8 cellular contexts compared by ENCODE assay signal in genomic region chr1:212477014-212477679, GRCh38. TPM values are rescaled to one million over a fixed set of nuclear protein-coding genes. Genes with fewer than 3 reads are reported as not detected.
DNase-seq lines count a peak whose midpoint lies in the region; TF ChIP-seq lines count a peak whose summit lies in the region.

No MANE protein-coding gene starts in this region.

- no peak for TF ChIP-seq EP300 in neural cell (conservative IDR thresholded peaks at IDR 0.05; ENCODE audit: poor library complexity, severe bottlenecking)

- H3K9me2 ChIP-seq in neural cell (ENCODE audit: insufficient read depth, low read length), result no peaks in the 10 kb centered on the region

- peak overlapping the region; percentile 9 for H3K4me2 ChIP-seq in fibroblast of lung (ENCODE audit: extremely low read depth, insufficient read depth, low read length)
- no peak overlapping the region for H3K4me2 ChIP-seq in neural cell (ENCODE audit: low read length)

- H4K20me1 ChIP-seq in fibroblast of lung (ENCODE audit: control insufficient read depth, extremely low read depth, insufficient read depth, low read length) (no peaks in the 10 kb centered on the region), neural cell (ENCODE audit: insufficient read depth) (no peaks in the 10 kb centered on the region)

- H3F3A ChIP-seq in neural cell (ENCODE audit: insufficient read depth, low read length, poor library complexity, severe bottlenecking), result no peaks in the 10 kb centered on the region

- H3K4me3 ChIP-seq in LNCaP clone FGC (ENCODE audit: low read depth, low read length), result no peak overlapping the region
- H3K4me3 ChIP-seq in fibroblast of lung (replicated peaks in 1 of 4; ENCODE audit: control extremely low read depth in 1 of 4, insufficient read depth in 1 of 4, low read depth in 3 of 4, low read length in 4 of 4), result no peak overlapping the region
- no peak overlapping the region for H3K4me3 ChIP-seq in neural cell (ENCODE audit: low read length)

- no peak overlapping the region for H3K27ac ChIP-seq in fibroblast of lung (ENCODE audit: insufficient read depth, low read length)
- no peak overlapping the region for H3K27ac ChIP-seq in neural cell (ENCODE audit: low read length)

- no peaks in the 10 kb centered on the region for H3K4me1 ChIP-seq in fibroblast of lung (ENCODE audit: control insufficient read depth, extremely low read depth, insufficient read depth, low read length)

- H3K9ac ChIP-seq in fibroblast of lung (ENCODE audit: insufficient read depth, low read length) (no peak overlapping the region), neural cell (ENCODE audit: low read length) (no peak overlapping the region)

- no peak overlapping the region for H2AFZ ChIP-seq in fibroblast of lung (ENCODE audit: low read length)
- no peak overlapping the region for H2AFZ ChIP-seq in neural cell (ENCODE audit: low read depth, low read length)

- peak; percentile 86 for DNase-seq in G401 (ENCODE audit: low spot score)
- DNase-seq in GOT3 (lab: John Stamatoyannopoulos, UW), result peak; percentile 33
- peak; percentile 64 for DNase-seq in LNCaP clone FGC (ENCODE audit: low read depth)
- DNase-seq in RKO (ENCODE audit: low spot score), result peak; percentile 88
- DNase-seq in activated T-cell treated with anti-CD3 and anti-CD28 coated beads, Interleukin-2, amount 50 U/mL, for 48 hours, result peak; percentile 85 to 86
- DNase-seq in fibroblast of lung (ENCODE audit: low read depth in 2 of 2), result peak; percentile 71 to 86
- DNase-seq in stromal cell of bone marrow (ENCODE audit: low read depth), result peak; percentile 73

- in situ Hi-C loops in G401 (cut with HindIII; ENCODE audit: low sequenced_read_pairs), result no loop called here

- H3K9me3 ChIP-seq in fibroblast of lung (ENCODE audit: control insufficient read depth, insufficient read depth, low read depth, low read length) (no peaks in the 10 kb centered on the region), neural cell (ENCODE audit: low read length) (no peaks in the 10 kb centered on the region)

- H3K36me3 ChIP-seq in fibroblast of lung (ENCODE audit: control insufficient read depth, insufficient read depth, low read length), result no peaks in the 10 kb centered on the region
- H3K36me3 ChIP-seq in neural cell (ENCODE audit: insufficient read depth, low read length), result no peaks in the 10 kb centered on the region

- peak; percentile 94 for TF ChIP-seq RAD21 in neural cell (conservative IDR thresholded peaks at IDR 0.05)

- peak; percentile 88 for TF ChIP-seq CTCF in LNCaP clone FGC (IDR thresholded peaks at IDR 0.05; ENCODE audit: control insufficient read depth, extremely low read depth, insufficient read depth)
- TF ChIP-seq CTCF in fibroblast of lung (conservative IDR thresholded peaks at IDR 0.05 in 1 of 2, IDR thresholded peaks at IDR 0.05 in 1 of 2; ENCODE audit: low read depth in 1 of 2, low read length in 2 of 2), result peak; percentile 86 to 95
- TF ChIP-seq CTCF in neural cell (IDR thresholded peaks at IDR 0.05; ENCODE audit: poor library complexity, severe bottlenecking), result peak; percentile 93

- H3K27me3 ChIP-seq in fibroblast of lung (ENCODE audit: control insufficient read depth, insufficient read depth, low read length) (peaks cover 5% of the 10 kb centered on the region), neural cell (ENCODE audit: insufficient read depth, low read depth, low read length) (no peaks in the 10 kb centered on the region)

- no peaks in the 10 kb centered on the region for H3K79me2 ChIP-seq in fibroblast of lung (ENCODE audit: control insufficient read depth, insufficient read depth, low read length)
- H3K79me2 ChIP-seq in neural cell (replicated peaks; ENCODE audit: insufficient read depth, low read length), result no peaks in the 10 kb centered on the region

TF ChIP-seq in neural cell, 6 proteins besides CTCF, POLR2A, EP300 and RAD21:
- peak; percentile 96 for TF ChIP-seq SMC3 (conservative IDR thresholded peaks at IDR 0.05; ENCODE audit: poor library complexity)
- TF ChIP-seq, protein P1, sequence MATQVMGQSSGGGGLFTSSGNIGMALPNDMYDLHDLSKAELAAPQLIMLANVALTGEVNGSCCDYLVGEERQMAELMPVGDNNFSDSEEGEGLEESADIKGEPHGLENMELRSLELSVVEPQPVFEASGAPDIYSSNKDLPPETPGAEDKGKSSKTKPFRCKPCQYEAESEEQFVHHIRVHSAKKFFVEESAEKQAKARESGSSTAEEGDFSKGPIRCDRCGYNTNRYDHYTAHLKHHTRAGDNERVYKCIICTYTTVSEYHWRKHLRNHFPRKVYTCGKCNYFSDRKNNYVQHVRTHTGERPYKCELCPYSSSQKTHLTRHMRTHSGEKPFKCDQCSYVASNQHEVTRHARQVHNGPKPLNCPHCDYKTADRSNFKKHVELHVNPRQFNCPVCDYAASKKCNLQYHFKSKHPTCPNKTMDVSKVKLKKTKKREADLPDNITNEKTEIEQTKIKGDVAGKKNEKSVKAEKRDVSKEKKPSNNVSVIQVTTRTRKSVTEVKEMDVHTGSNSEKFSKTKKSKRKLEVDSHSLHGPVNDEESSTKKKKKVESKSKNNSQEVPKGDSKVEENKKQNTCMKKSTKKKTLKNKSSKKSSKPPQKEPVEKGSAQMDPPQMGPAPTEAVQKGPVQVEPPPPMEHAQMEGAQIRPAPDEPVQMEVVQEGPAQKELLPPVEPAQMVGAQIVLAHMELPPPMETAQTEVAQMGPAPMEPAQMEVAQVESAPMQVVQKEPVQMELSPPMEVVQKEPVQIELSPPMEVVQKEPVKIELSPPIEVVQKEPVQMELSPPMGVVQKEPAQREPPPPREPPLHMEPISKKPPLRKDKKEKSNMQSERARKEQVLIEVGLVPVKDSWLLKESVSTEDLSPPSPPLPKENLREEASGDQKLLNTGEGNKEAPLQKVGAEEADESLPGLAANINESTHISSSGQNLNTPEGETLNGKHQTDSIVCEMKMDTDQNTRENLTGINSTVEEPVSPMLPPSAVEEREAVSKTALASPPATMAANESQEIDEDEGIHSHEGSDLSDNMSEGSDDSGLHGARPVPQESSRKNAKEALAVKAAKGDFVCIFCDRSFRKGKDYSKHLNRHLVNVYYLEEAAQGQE (IDR thresholded peaks at IDR 0.05; ENCODE audit: borderline replicate concordance), result no peak

RNA-seq across cellular contexts. Expression of gene NENF, which starts 44.4 kb away (rescaled TPM):
- 58.2 and 135 TPM in 2 replicates for total RNA-seq in G401 (2014; rRNA removed; shearing (Covaris generic))
- 58.1 and 65.5 TPM in 2 replicates for total RNA-seq in fibroblast of lung
- 33.3 and 39.5 TPM in 2 replicates for polyA plus RNA-seq in fibroblast of lung
- polyA plus RNA-seq in fibroblast of lung (2012), result 76.3 and 99.6 TPM in 2 replicates
- polyA minus RNA-seq in fibroblast of lung (ENCODE audit: low replicate concordance), result 23.9 and 29.3 TPM in 2 replicates
- 4.8 and 7.9 TPM in 2 replicates for polyA plus RNA-seq in neural cell
- polyA minus RNA-seq in neural cell, result 1.2 and 2.9 TPM in 2 replicates

Comparison
In these comparisons a context has a peak if more than half of its experiments do, and no peak if none do; other contexts are left out.
1. DNase-seq: peak in every context shown above with its lines; median percentile 88 in RKO; 86 in G401; 86 in activated T-cell treated with anti-CD3 and anti-CD28 coated beads, Interleukin-2, amount 50 U/mL, for 48 hours; 78 in fibroblast of lung; 73 in stromal cell of bone marrow; 64 in LNCaP clone FGC; 33 in GOT3.